ENCODE assay signal across 1 cellular context in genomic region chr19:40374084-40374483, GRCh38.
TF ChIP-seq lines count a peak whose summit lies in the region.

No MANE protein-coding gene starts in this region.

TF ChIP-seq in HEK293, 187 proteins besides CTCF, POLR2A, EP300 and RAD21 (continued from another document):
- no peak for TF ChIP-seq ZNF280C (tag by site-specific recombination; IDR thresholded peaks at IDR 0.05)
- no peak for TF ChIP-seq ZNF423 (tag by site-specific recombination; IDR thresholded peaks at IDR 0.05)
- no peak for TF ChIP-seq ZSCAN30 (tag by site-specific recombination; IDR thresholded peaks at IDR 0.05)
- no peak for TF ChIP-seq PRDM4 (tag by site-specific recombination; IDR thresholded peaks at IDR 0.05)
- TF ChIP-seq ZFHX2 (tag by site-specific recombination; conservative IDR thresholded peaks at IDR 0.05): no peak
- no peak for TF ChIP-seq SCRT2 (tag by site-specific recombination; IDR thresholded peaks at IDR 0.05)
- 0 out of 2 replicates have a peak, but pooled peaks have one; percentile 22 for TF ChIP-seq ZBTB20 (tag by site-specific recombination; IDR thresholded peaks at IDR 0.05)
- TF ChIP-seq ZNF48 (tag by site-specific recombination; IDR thresholded peaks at IDR 0.05): no peak
- peak; percentile 98 for TF ChIP-seq ZNF768 (tag by site-specific recombination; IDR thresholded peaks at IDR 0.05)
- no peak for TF ChIP-seq ZNF10 (tag by site-specific recombination; IDR thresholded peaks at IDR 0.05)
- TF ChIP-seq, protein P1, sequence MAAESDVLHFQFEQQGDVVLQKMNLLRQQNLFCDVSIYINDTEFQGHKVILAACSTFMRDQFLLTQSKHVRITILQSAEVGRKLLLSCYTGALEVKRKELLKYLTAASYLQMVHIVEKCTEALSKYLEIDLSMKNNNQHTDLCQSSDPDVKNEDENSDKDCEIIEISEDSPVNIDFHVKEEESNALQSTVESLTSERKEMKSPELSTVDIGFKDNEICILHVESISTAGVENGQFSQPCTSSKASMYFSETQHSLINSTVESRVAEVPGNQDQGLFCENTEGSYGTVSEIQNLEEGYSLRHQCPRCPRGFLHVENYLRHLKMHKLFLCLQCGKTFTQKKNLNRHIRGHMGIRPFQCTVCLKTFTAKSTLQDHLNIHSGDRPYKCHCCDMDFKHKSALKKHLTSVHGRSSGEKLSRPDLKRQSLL (tag by site-specific recombination; IDR thresholded peaks at IDR 0.05): no peak
- TF ChIP-seq FEZF1 (tag by site-specific recombination; IDR thresholded peaks at IDR 0.05): no peak
- TF ChIP-seq ZNF184 (tag by site-specific recombination; IDR thresholded peaks at IDR 0.05): no peak
- no peak for TF ChIP-seq ZNF292 (tag by site-specific recombination; IDR thresholded peaks at IDR 0.05; ENCODE audit: borderline replicate concordance, low read depth)
- TF ChIP-seq YY2 (tag by site-specific recombination; IDR thresholded peaks at IDR 0.05): no peak
- peak; percentile 22; the same call in 1 of the 2 replicates for TF ChIP-seq KLF8 (tag by site-specific recombination; IDR thresholded peaks at IDR 0.05)
